ENCODE assay signal across 1 cellular context in genomic region chr7:16644624-16644986, GRCh38.
TF ChIP-seq lines count a peak whose summit lies in the region.

No MANE protein-coding gene starts in this region.

TF ChIP-seq in K562, 482 proteins besides CTCF, POLR2A, EP300 and RAD21 (continued from another document and continues in another):
- TF ChIP-seq, protein P1, sequence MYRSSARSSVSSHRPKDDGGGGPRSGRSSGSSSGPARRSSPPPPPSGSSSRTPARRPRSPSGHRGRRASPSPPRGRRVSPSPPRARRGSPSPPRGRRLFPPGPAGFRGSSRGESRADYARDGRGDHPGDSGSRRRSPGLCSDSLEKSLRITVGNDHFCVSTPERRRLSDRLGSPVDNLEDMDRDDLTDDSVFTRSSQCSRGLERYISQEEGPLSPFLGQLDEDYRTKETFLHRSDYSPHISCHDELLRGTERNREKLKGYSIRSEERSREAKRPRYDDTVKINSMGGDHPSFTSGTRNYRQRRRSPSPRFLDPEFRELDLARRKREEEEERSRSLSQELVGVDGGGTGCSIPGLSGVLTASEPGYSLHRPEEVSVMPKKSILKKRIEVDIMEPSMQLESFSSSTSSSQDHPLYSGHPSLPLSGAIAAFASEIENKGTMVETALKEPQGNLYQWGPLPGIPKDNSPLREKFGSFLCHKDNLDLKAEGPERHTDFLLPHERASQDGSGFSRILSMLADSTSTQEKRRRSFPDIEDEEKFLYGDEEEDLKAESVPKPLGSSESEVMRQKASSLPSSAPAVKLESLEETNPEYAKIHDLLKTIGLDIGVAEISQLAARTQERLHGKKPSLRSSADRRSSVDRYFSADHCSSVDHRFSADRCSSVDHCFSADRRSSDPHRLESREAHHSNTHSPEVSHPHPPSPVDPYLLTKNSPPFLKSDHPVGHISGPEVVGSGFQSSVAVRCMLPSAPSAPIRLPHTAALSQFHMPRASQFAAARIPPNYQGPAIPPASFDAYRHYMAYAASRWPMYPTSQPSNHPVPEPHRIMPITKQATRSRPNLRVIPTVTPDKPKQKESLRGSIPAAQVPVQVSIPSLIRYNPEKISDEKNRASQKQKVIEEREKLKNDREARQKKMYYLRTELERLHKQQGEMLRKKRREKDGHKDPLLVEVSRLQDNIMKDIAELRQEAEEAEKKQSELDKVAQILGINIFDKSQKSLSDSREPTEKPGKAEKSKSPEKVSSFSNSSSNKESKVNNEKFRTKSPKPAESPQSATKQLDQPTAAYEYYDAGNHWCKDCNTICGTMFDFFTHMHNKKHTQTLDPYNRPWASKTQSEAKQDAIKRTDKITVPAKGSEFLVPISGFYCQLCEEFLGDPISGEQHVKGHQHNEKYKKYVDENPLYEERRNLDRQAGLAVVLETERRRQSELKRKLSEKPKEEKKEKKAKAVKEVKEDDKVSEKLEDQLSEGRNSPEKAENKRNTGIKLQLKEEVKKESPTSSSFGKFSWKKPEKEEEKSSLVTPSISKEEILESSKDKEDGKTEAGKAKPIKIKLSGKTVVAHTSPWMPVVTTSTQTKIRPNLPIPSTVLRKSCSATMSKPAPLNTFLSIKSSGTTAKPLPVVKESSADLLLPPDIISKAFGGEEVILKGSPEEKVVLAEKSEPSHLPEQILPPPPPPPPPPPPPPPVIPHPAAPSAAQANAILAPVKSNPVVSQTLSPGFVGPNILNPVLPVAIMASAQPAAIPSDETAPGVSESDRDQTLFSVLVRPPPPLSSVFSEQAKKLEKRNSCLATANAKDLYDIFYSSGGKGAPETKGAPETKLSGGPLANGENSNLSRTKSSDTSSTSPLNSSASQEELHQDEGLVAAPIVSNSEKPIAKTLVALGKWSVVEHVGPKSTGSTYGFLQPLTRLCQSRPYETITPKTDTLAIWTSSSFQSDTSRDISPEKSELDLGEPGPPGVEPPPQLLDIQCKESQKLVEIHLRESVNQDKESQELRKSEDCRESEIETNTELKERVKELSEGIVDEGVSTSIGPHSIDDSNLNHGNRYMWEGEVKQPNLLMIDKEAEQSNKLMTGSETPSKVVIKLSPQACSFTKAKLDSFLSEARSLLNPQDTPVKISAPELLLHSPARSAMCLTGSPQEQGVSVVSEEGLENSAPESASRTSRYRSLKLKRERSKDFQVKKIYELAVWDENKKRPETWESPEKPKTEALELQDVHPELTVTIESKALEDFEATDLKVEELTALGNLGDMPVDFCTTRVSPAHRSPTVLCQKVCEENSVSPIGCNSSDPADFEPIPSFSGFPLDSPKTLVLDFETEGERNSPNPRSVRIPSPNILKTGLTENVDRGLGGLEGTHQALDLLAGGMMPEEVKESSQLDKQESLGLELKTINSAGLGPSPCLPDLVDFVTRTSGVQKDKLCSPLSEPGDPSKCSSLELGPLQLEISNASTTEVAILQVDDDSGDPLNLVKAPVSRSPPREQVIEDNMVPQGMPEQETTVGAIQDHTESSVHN (IDR thresholded peaks at IDR 0.05; ENCODE audit: borderline replicate concordance in 1 of 2, low read depth in 1 of 2) = no peak
- TF ChIP-seq, protein P2, sequence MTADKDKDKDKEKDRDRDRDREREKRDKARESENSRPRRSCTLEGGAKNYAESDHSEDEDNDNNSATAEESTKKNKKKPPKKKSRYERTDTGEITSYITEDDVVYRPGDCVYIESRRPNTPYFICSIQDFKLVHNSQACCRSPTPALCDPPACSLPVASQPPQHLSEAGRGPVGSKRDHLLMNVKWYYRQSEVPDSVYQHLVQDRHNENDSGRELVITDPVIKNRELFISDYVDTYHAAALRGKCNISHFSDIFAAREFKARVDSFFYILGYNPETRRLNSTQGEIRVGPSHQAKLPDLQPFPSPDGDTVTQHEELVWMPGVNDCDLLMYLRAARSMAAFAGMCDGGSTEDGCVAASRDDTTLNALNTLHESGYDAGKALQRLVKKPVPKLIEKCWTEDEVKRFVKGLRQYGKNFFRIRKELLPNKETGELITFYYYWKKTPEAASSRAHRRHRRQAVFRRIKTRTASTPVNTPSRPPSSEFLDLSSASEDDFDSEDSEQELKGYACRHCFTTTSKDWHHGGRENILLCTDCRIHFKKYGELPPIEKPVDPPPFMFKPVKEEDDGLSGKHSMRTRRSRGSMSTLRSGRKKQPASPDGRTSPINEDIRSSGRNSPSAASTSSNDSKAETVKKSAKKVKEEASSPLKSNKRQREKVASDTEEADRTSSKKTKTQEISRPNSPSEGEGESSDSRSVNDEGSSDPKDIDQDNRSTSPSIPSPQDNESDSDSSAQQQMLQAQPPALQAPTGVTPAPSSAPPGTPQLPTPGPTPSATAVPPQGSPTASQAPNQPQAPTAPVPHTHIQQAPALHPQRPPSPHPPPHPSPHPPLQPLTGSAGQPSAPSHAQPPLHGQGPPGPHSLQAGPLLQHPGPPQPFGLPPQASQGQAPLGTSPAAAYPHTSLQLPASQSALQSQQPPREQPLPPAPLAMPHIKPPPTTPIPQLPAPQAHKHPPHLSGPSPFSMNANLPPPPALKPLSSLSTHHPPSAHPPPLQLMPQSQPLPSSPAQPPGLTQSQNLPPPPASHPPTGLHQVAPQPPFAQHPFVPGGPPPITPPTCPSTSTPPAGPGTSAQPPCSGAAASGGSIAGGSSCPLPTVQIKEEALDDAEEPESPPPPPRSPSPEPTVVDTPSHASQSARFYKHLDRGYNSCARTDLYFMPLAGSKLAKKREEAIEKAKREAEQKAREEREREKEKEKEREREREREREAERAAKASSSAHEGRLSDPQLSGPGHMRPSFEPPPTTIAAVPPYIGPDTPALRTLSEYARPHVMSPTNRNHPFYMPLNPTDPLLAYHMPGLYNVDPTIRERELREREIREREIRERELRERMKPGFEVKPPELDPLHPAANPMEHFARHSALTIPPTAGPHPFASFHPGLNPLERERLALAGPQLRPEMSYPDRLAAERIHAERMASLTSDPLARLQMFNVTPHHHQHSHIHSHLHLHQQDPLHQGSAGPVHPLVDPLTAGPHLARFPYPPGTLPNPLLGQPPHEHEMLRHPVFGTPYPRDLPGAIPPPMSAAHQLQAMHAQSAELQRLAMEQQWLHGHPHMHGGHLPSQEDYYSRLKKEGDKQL (CRISPR knock-in tag; IDR thresholded peaks at IDR 0.05; ENCODE audit: borderline replicate concordance) = no peak
- TF ChIP-seq SREBF2 (CRISPR knock-in tag; IDR thresholded peaks at IDR 0.05) (no peak), MYNN (IDR thresholded peaks at IDR 0.05) (peak; percentile 60; the same call in 1 of the 2 replicates), MYNN (CRISPR knock-in tag; IDR thresholded peaks at IDR 0.05) (no peak), ATF2 (CRISPR knock-in tag; IDR thresholded peaks at IDR 0.05) (no peak), MGA (IDR thresholded peaks at IDR 0.05) (peak; percentile 41)
